In genomic region chr14:91256661-91257060, GRCh38 we compare ENCODE assay signal across 19 cellular contexts. TPM values are rescaled to one million over a fixed set of nuclear protein-coding genes. Genes with fewer than 3 reads are reported as not detected.
DNase-seq lines count a peak whose midpoint lies in the region; ATAC-seq and TF ChIP-seq lines count a peak whose summit lies in the region.
"Had no signal": no experiment of that assay in that cellular context is flagged by ENCODE, and none has a peak within 500 bp of the region (broad histone marks: within the 10 kb centered on the region; RNA-seq: fewer than 3 reads in every experiment).

No MANE protein-coding gene starts in this region.

- H3K36me3 ChIP-seq in left ventricle myocardium inferior, result no peaks in the 10 kb centered on the region
- H3K36me3 ChIP-seq in tibial artery, result no peaks in the 10 kb centered on the region
- H3K36me3 ChIP-seq: breast epithelium, neutrophil, thoracic aorta had no signal

- intact Hi-C loops in left ventricle myocardium inferior (cut with micrococcal nuclease) (no loop called here), cardiac septum (cut with DNase I) (no loop called here), tibial artery (cut with DNase I; ENCODE audit: low total_unique reads) (no loop called here)

- H3K27me3 ChIP-seq in left ventricle myocardium inferior (ENCODE audit: low read depth), result peaks cover 19% of the 10 kb centered on the region
- H3K27me3 ChIP-seq in tibial artery, result peaks cover 0 to 8% of the 10 kb centered on the region in 2 donors
- H3K27me3 ChIP-seq: breast epithelium had no signal

- H3K27me3 Mint-ChIP-seq in T-cell (no peaks in the 10 kb centered on the region), immature natural killer cell (ENCODE audit: low read depth in 3 of 3) (peaks cover 24 to 53% (median 29%) of the 10 kb centered on the region in 3 donors)
- H3K27me3 Mint-ChIP-seq: activated B cell treated with CpG ODN at 0.5 μM for 24 hours; activated naive CD8-positive, alpha-beta T cell treated with anti-CD3 and anti-CD28 coated beads, Interleukin-2, amount 50 U/mL, for 24 hours had no signal

- CTCF ChIA-PET in T-cell (lab: Charles Lee), result no interaction called here

- no peak overlapping the region for H3K4me3 Mint-ChIP-seq in T-cell
- no peak overlapping the region for H3K4me3 Mint-ChIP-seq in immature natural killer cell
- H3K4me3 Mint-ChIP-seq: activated B cell treated with CpG ODN at 0.5 μM for 24 hours; activated naive CD8-positive, alpha-beta T cell treated with anti-CD3 and anti-CD28 coated beads, Interleukin-2, amount 50 U/mL, for 24 hours; CD8-positive, alpha-beta T cell had no signal

- TF ChIP-seq CTCF in left ventricle myocardium inferior (IDR thresholded peaks at IDR 0.05; ENCODE audit: borderline replicate concordance), result no peak
- TF ChIP-seq CTCF in tibial artery (IDR thresholded peaks at IDR 0.05), result no peak

- POLR2A ChIA-PET in T-cell (lab: Charles Lee), result no interaction called here

- no peaks in the 10 kb centered on the region for H3K9me3 Mint-ChIP-seq in T-cell
- H3K9me3 Mint-ChIP-seq in immature natural killer cell, result no peaks in the 10 kb centered on the region
- H3K9me3 Mint-ChIP-seq: activated B cell treated with CpG ODN at 0.5 μM for 24 hours; activated naive CD8-positive, alpha-beta T cell treated with anti-CD3 and anti-CD28 coated beads, Interleukin-2, amount 50 U/mL, for 24 hours had no signal

- ATAC-seq in T-cell (replicated peaks in 1 of 4), result no peak
- ATAC-seq in GM18870 (IDR thresholded peaks at IDR 0.05; ENCODE audit: unreplicated experiment), result no peak
- ATAC-seq: activated naive CD8-positive, alpha-beta T cell treated with anti-CD3 and anti-CD28 coated beads, Interleukin-2, amount 50 U/mL, for 24 hours; CD8-positive, alpha-beta T cell; left lobe of liver had no signal

- DNase-seq in left ventricle myocardium inferior (no peak), cardiac septum (ENCODE audit: low spot score) (no peak), T-cell (no peak), immature natural killer cell (no peak), SIG-M5 (lab: John Stamatoyannopoulos, UW) (no peak), tibial artery (no peak)
- DNase-seq: activated B cell treated with CpG ODN at 0.5 μM for 24 hours; activated naive CD8-positive, alpha-beta T cell treated with anti-CD3 and anti-CD28 coated beads, Interleukin-2, amount 50 U/mL, for 24 hours; CD8-positive, alpha-beta T cell; NCI-H226; NK-92 treated with Interleukin-12 subunit alpha and Interleukin-12 subunit beta, amount 100 ng/mL, for 24 hours; stimulated activated CD4-positive, alpha-beta T cell treated with anti-CD3 and anti-CD28 coated beads, Interleukin-12 subunit alpha, Interleukin-12 subunit beta, amount 100 ng/mL, for 4 hours; stimulated activated CD8-positive, alpha-beta memory T cell treated with anti-CD3 and anti-CD28 coated beads, Interleukin-4, amount 100 ng/mL, for 48 hours had no signal

- H3K4me3 ChIP-seq in left ventricle myocardium inferior, result no peak overlapping the region
- no peak overlapping the region for H3K4me3 ChIP-seq in tibial artery
- H3K4me3 ChIP-seq: breast epithelium, thoracic aorta had no signal

- H3K36me3 Mint-ChIP-seq in T-cell (peaks cover 3% of the 10 kb centered on the region), immature natural killer cell (peaks cover 0 to 6% (median 0%) of the 10 kb centered on the region in 3 donors)
- H3K36me3 Mint-ChIP-seq: CD8-positive, alpha-beta T cell had no signal

- H3K9me3 ChIP-seq in left ventricle myocardium inferior (replicated peaks), result peaks cover 6% of the 10 kb centered on the region
- no peaks in the 10 kb centered on the region for H3K9me3 ChIP-seq in tibial artery
- H3K9me3 ChIP-seq: breast epithelium, neutrophil, thoracic aorta had no signal

- H3K27ac Mint-ChIP-seq in T-cell (peak overlapping the region; percentile 19 to 23), immature natural killer cell (peak overlapping the region in 5 of 6 donors; percentile 14 to 69 (median 66))
- H3K27ac Mint-ChIP-seq: activated B cell treated with CpG ODN at 0.5 μM for 24 hours; activated naive CD8-positive, alpha-beta T cell treated with anti-CD3 and anti-CD28 coated beads, Interleukin-2, amount 50 U/mL, for 24 hours had no signal

- H3K4me1 ChIP-seq in left ventricle myocardium inferior, result peaks cover 31% of the 10 kb centered on the region
- H3K4me1 ChIP-seq in tibial artery, result peaks cover 0 to 11% (median 8%) of the 10 kb centered on the region in 4 donors

- peaks cover 55 to 75% (median 64%) of the 10 kb centered on the region in 3 donors for H3K4me1 Mint-ChIP-seq in T-cell
- H3K4me1 Mint-ChIP-seq in immature natural killer cell, result peaks cover 66 to 87% of the 10 kb centered on the region in 2 donors

- H3K27ac ChIP-seq in left ventricle myocardium inferior (replicated peaks), result peak overlapping the region; percentile 63
- H3K27ac ChIP-seq in temporal lobe (ENCODE audit: low read depth, low read length), result peak overlapping the region; percentile 27
- H3K27ac ChIP-seq in tibial artery, result no peak overlapping the region
- H3K27ac ChIP-seq: breast epithelium, neutrophil, thoracic aorta had no signal

RNA-seq across cellular contexts. Expression of gene GPR68, which starts 12.2 kb away (rescaled TPM):
- 0.41 TPM for total RNA-seq in left ventricle myocardium inferior
- 3.4 TPM for total RNA-seq in cardiac septum
- total RNA-seq in T-cell, result 10 to 100 TPM in 3 of 5 donors, 1 to 10 TPM in 2; 3.0 to 16.4 (median 10.0) TPM
- polyA plus RNA-seq in immature natural killer cell, result 10 to 100 TPM; 19.0 to 40.4 (median 22.4) TPM
- total RNA-seq in temporal lobe, result 2.2 TPM

Comparison
In these comparisons a context has a peak if more than half of its experiments do, and no peak if none do; other contexts are left out.
1. H3K27ac ChIP-seq: peak in left ventricle myocardium inferior (single experiment) and temporal lobe (single experiment); none in tibial artery (0 of 2).